In the genomic region with DNA sequence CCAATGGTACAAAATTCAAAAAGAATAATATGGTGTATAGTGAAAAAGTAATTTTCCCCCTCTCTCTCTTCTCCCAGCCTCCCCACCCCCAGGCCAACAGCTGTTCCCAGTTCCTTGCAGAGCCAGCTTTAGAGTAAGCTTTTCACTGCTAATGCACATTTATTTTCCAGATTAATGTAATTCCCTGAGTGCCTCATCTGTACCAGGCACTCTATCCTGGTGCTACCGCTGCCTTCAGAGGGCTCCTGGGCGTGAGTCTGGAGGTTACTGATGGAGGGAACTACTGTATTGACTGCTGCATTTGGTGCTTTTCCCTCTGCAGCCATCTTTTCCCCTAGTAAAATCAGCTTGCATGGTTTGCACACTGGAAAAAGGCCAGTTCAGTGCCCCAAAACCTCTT, we compare ENCODE assay signal across 1 cellular context.
TF ChIP-seq lines count a peak whose summit lies in the region.

No MANE protein-coding gene starts in this region.

TF ChIP-seq in GM23338, 12 proteins besides CTCF, POLR2A, EP300 and RAD21 (continued from another document):
- TF ChIP-seq ZNF331 (CRISPR knock-in tag; IDR thresholded peaks at IDR 0.05; ENCODE audit: low read depth): no peak
